Comparison of ENCODE assay signal across 1 cellular context in the genomic region with DNA sequence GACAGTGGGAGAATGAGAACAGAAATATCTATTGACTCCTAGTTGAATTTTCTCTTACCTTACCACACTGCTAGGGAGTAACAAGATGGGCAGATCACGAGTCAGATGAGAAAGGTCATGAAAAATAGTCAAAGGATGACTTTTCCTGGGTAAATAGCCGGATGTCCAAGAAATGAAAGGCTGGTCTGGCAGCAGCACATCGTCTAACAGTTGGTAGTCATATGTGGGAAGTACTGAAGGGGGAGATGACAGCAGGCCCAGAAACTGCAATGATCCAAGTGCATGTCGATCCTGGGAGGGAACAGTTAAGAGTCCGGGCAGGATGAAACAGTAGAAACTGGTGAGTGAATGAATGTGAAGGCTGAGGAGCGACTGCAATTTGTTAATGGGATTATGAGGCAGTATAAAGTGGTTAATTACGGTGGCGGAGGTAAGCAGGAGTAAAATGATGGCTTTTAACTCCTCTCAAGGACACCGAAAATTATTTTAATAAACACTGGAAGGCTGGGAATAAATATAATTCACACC.
TF ChIP-seq lines count a peak whose summit lies in the region.

No MANE protein-coding gene starts in this region.

TF ChIP-seq in HepG2, 621 proteins besides CTCF, POLR2A, EP300 and RAD21 (continued from another document):
- TF ChIP-seq, protein P1, sequence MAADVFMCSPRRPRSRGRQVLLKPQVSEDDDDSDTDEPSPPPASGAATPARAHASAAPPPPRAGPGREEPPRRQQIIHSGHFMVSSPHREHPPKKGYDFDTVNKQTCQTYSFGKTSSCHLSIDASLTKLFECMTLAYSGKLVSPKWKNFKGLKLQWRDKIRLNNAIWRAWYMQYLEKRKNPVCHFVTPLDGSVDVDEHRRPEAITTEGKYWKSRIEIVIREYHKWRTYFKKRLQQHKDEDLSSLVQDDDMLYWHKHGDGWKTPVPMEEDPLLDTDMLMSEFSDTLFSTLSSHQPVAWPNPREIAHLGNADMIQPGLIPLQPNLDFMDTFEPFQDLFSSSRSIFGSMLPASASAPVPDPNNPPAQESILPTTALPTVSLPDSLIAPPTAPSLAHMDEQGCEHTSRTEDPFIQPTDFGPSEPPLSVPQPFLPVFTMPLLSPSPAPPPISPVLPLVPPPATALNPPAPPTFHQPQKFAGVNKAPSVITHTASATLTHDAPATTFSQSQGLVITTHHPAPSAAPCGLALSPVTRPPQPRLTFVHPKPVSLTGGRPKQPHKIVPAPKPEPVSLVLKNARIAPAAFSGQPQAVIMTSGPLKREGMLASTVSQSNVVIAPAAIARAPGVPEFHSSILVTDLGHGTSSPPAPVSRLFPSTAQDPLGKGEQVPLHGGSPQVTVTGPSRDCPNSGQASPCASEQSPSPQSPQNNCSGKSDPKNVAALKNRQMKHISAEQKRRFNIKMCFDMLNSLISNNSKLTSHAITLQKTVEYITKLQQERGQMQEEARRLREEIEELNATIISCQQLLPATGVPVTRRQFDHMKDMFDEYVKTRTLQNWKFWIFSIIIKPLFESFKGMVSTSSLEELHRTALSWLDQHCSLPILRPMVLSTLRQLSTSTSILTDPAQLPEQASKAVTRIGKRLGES (CRISPR knock-in tag; IDR thresholded peaks at IDR 0.05; ENCODE audit: borderline replicate concordance) = no peak
- TF ChIP-seq TSC22D2 (CRISPR knock-in tag; IDR thresholded peaks at IDR 0.05; ENCODE audit: borderline replicate concordance) = no peak
- TF ChIP-seq, protein P2, sequence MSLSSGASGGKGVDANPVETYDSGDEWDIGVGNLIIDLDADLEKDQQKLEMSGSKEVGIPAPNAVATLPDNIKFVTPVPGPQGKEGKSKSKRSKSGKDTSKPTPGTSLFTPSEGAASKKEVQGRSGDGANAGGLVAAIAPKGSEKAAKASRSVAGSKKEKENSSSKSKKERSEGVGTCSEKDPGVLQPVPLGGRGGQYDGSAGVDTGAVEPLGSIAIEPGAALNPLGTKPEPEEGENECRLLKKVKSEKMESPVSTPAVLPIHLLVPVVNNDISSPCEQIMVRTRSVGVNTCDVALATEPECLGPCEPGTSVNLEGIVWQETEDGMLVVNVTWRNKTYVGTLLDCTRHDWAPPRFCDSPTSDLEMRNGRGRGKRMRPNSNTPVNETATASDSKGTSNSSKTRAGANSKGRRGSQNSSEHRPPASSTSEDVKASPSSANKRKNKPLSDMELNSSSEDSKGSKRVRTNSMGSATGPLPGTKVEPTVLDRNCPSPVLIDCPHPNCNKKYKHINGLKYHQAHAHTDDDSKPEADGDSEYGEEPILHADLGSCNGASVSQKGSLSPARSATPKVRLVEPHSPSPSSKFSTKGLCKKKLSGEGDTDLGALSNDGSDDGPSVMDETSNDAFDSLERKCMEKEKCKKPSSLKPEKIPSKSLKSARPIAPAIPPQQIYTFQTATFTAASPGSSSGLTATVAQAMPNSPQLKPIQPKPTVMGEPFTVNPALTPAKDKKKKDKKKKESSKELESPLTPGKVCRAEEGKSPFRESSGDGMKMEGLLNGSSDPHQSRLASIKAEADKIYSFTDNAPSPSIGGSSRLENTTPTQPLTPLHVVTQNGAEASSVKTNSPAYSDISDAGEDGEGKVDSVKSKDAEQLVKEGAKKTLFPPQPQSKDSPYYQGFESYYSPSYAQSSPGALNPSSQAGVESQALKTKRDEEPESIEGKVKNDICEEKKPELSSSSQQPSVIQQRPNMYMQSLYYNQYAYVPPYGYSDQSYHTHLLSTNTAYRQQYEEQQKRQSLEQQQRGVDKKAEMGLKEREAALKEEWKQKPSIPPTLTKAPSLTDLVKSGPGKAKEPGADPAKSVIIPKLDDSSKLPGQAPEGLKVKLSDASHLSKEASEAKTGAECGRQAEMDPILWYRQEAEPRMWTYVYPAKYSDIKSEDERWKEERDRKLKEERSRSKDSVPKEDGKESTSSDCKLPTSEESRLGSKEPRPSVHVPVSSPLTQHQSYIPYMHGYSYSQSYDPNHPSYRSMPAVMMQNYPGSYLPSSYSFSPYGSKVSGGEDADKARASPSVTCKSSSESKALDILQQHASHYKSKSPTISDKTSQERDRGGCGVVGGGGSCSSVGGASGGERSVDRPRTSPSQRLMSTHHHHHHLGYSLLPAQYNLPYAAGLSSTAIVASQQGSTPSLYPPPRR (CRISPR knock-in tag; IDR thresholded peaks at IDR 0.05; ENCODE audit: borderline replicate concordance) = peak; percentile 4; the same call in 1 of the 2 replicates
- TF ChIP-seq, protein P3, sequence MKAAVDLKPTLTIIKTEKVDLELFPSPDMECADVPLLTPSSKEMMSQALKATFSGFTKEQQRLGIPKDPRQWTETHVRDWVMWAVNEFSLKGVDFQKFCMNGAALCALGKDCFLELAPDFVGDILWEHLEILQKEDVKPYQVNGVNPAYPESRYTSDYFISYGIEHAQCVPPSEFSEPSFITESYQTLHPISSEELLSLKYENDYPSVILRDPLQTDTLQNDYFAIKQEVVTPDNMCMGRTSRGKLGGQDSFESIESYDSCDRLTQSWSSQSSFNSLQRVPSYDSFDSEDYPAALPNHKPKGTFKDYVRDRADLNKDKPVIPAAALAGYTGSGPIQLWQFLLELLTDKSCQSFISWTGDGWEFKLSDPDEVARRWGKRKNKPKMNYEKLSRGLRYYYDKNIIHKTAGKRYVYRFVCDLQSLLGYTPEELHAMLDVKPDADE (CRISPR knock-in tag; IDR thresholded peaks at IDR 0.05) = 0 out of 2 replicates have a peak, but pooled peaks have one; percentile 20
- TF ChIP-seq JDP2 (CRISPR knock-in tag; IDR thresholded peaks at IDR 0.05; ENCODE audit: borderline replicate concordance) = no peak
- TF ChIP-seq ZNF510 (CRISPR knock-in tag; IDR thresholded peaks at IDR 0.05; ENCODE audit: low read depth) = 0 out of 2 replicates have a peak, but pooled peaks have one; percentile 9
- 0 out of 2 replicates have a peak, but pooled peaks have one; percentile 39 for TF ChIP-seq ZNF24 (IDR thresholded peaks at IDR 0.05)
- 0 out of 2 replicates have a peak, but pooled peaks have one; percentile 8 for TF ChIP-seq ZZZ3 (CRISPR knock-in tag; IDR thresholded peaks at IDR 0.05; ENCODE audit: borderline replicate concordance)
- TF ChIP-seq, protein P4, sequence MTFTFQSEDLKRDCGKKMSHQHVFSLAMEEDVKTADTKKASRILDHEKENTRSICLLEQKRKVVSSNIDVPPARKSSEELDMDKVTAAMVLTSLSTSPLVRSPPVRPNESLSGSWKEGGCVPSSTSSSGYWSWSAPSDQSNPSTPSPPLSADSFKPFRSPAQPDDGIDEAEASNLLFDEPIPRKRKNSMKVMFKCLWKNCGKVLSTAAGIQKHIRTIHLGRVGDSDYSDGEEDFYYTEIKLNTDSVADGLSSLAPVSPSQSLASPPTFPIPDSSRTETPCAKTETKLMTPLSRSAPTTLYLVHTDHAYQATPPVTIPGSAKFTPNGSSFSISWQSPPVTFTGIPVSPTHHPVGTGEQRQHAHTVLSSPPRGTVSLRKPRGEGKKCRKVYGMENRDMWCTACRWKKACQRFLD (CRISPR knock-in tag; IDR thresholded peaks at IDR 0.05; ENCODE audit: borderline replicate concordance) = no peak
- no peak for TF ChIP-seq SRY (CRISPR knock-in tag; IDR thresholded peaks at IDR 0.05)
- TF ChIP-seq PAWR (CRISPR knock-in tag; IDR thresholded peaks at IDR 0.05; ENCODE audit: borderline replicate concordance) = no peak
- TF ChIP-seq RFXAP (CRISPR knock-in tag; IDR thresholded peaks at IDR 0.05; ENCODE audit: borderline replicate concordance) = no peak
- no peak for TF ChIP-seq MYC (CRISPR knock-in tag; IDR thresholded peaks at IDR 0.05; ENCODE audit: borderline replicate concordance)
- no peak for TF ChIP-seq FOXA1 (IDR thresholded peaks at IDR 0.05)
- peak; percentile 36; the same call in 1 of the 2 replicates for TF ChIP-seq FOXA1 (CRISPR knock-in tag; IDR thresholded peaks at IDR 0.05)
- TF ChIP-seq, protein P5, sequence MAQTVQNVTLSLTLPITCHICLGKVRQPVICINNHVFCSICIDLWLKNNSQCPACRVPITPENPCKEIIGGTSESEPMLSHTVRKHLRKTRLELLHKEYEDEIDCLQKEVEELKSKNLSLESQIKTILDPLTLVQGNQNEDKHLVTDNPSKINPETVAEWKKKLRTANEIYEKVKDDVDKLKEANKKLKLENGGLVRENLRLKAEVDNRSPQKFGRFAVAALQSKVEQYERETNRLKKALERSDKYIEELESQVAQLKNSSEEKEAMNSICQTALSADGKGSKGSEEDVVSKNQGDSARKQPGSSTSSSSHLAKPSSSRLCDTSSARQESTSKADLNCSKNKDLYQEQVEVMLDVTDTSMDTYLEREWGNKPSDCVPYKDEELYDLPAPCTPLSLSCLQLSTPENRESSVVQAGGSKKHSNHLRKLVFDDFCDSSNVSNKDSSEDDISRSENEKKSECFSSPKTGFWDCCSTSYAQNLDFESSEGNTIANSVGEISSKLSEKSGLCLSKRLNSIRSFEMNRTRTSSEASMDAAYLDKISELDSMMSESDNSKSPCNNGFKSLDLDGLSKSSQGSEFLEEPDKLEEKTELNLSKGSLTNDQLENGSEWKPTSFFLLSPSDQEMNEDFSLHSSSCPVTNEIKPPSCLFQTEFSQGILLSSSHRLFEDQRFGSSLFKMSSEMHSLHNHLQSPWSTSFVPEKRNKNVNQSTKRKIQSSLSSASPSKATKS (CRISPR knock-in tag; IDR thresholded peaks at IDR 0.05) = no peak
- TF ChIP-seq, protein P6, sequence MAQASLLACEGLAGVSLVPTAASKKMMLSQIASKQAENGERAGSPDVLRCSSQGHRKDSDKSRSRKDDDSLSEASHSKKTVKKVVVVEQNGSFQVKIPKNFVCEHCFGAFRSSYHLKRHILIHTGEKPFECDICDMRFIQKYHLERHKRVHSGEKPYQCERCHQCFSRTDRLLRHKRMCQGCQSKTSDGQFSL (CRISPR knock-in tag; IDR thresholded peaks at IDR 0.05) = 0 out of 2 replicates have a peak, but pooled peaks have one; percentile 17
- TF ChIP-seq THAP11 (CRISPR knock-in tag; IDR thresholded peaks at IDR 0.05) = no peak
- peak; percentile 35; the same call in 1 of the 2 replicates for TF ChIP-seq SAP130 (CRISPR knock-in tag; IDR thresholded peaks at IDR 0.05; ENCODE audit: low read depth)
- no peak for TF ChIP-seq KMT2A (CRISPR knock-in tag; IDR thresholded peaks at IDR 0.05)
